In the genomic region with DNA sequence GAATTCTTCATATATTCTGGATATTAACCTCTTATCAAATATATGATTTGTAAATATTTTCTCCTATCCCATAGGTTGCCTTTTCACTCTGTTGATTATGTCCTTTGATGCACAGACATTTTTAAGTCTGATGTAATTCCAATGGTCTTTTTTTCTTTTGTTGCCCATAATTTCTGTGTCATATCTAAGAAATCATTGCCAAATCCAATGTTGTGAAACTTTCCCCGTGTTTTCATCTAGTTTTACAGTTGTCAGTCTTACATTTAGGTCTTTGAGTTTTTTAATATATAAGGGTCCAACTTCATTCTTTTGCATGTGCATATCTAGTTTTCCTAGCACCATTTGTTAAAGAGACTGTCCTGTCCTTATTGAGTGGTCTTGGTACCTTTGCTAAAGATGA, we compare ENCODE assay signal across 24 cellular contexts.
"Had no signal": no experiment of that assay in that cellular context is flagged by ENCODE, and none has a peak within 500 bp of the region (broad histone marks: within the 10 kb centered on the region; RNA-seq: fewer than 3 reads in every experiment).

No MANE protein-coding gene starts in this region.

- H3K27ac Mint-ChIP-seq: activated CD4-positive, alpha-beta T cell treated with anti-CD3 and anti-CD28 coated beads, Interleukin-2, amount 10 ng/mL, durations not matched to agents 7 days and 5 days; activated naive CD4-positive, alpha-beta T cell treated with anti-CD3 and anti-CD28 coated beads, Interleukin-2, amount 50 U/mL, for 72 hours; effector memory CD8-positive, alpha-beta T cell; mesothelial cell of epicardium; naive thymus-derived CD8-positive, alpha-beta T cell; progenitor cell of endocrine pancreas had no signal

- H3K4me3 ChIP-seq: adrenal gland, colonic mucosa, dorsolateral prefrontal cortex, esophagus muscularis mucosa, left ventricle myocardium inferior, spleen, testis, vagina had no signal

- DNase-seq: activated CD4-positive, alpha-beta T cell treated with anti-CD3 and anti-CD28 coated beads, Interleukin-2, amount 10 ng/mL, durations not matched to agents 7 days and 5 days; activated gamma-delta T cell treated with Interleukin-2 at 50 U/mL for 16 hours; activated T-cell treated with anti-CD3 and anti-CD28 coated beads, Interleukin-2, amount 50 U/mL, for 1 hour; adrenal gland; colonic mucosa; dorsolateral prefrontal cortex; effector memory CD8-positive, alpha-beta T cell; hippocampal formation; left ventricle myocardium inferior; naive thymus-derived CD8-positive, alpha-beta T cell; retina; spleen; stimulated activated CD4-positive, alpha-beta T cell treated with anti-CD3 and anti-CD28 coated beads, Interleukin-4, amount 100 ng/mL, for 1 hour; stimulated activated naive CD4-positive, alpha-beta T cell; testis; trophoblast cell had no signal

- H3K27ac ChIP-seq: adrenal gland, colonic mucosa, dorsolateral prefrontal cortex, esophagus muscularis mucosa, left ventricle myocardium inferior, spleen, testis, vagina, VCaP had no signal

- ATAC-seq: activated CD4-positive, CD25-positive, alpha-beta regulatory T cell treated with anti-CD3 and anti-CD28 coated beads, Interleukin-2, amount 50 U/mL, for 24 hours; activated naive CD4-positive, alpha-beta T cell treated with anti-CD3 and anti-CD28 coated beads, Interleukin-2, amount 50 U/mL, for 72 hours; effector memory CD8-positive, alpha-beta T cell; naive thymus-derived CD8-positive, alpha-beta T cell had no signal

- H3K27me3 ChIP-seq: adrenal gland, colonic mucosa, dorsolateral prefrontal cortex, esophagus muscularis mucosa, spleen, testis, vagina had no signal

- H3K27me3 Mint-ChIP-seq: central memory CD8-positive, alpha-beta T cell; effector memory CD8-positive, alpha-beta T cell; naive thymus-derived CD8-positive, alpha-beta T cell; progenitor cell of endocrine pancreas had no signal

- H3K36me3 ChIP-seq: colonic mucosa had no signal

- H3K4me1 ChIP-seq: adrenal gland, colonic mucosa, spleen, testis, vagina had no signal

- H3K4me3 Mint-ChIP-seq: activated CD4-positive, alpha-beta T cell treated with anti-CD3 and anti-CD28 coated beads, Interleukin-2, amount 10 ng/mL, durations not matched to agents 7 days and 5 days; central memory CD8-positive, alpha-beta T cell; effector memory CD8-positive, alpha-beta T cell; mesothelial cell of epicardium; naive thymus-derived CD8-positive, alpha-beta T cell had no signal

- H3K4me1 Mint-ChIP-seq: mesothelial cell of epicardium; naive thymus-derived CD8-positive, alpha-beta T cell had no signal
